13 cellular contexts compared by ENCODE assay signal in the genomic region with DNA sequence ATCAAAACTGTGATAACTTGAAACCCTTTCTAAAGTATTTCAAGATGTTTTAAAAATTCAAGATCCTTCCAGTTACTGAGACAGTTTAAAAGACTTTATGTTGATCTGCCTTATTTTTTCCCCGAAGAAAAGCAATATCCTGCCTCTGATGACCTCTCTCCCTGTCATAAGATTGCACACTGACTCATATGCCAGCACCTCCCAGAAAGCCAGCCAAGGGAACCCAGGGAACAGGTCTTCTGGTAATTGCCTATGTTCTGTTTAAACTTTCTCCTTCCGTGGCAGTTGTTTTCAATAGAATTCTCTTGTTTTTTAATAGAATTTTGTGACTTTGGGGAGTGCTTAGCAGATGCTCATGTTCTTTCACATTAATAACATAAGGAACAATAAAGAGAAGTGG.
DNase-seq lines count a peak whose midpoint lies in the region; ATAC-seq and TF ChIP-seq lines count a peak whose summit lies in the region.
"Had no signal": no experiment of that assay in that cellular context is flagged by ENCODE, and none has a peak within 500 bp of the region (broad histone marks: within the 10 kb centered on the region; RNA-seq: fewer than 3 reads in every experiment).

No MANE protein-coding gene starts in this region.

- intact Hi-C loops in PC-3 (cut with micrococcal nuclease) (loop anchor here (10.0 kb wide), 2 partner anchors 217 to 1573 kb away; no protein-coding TSS in a partner anchor), esophagus muscularis mucosa (cut with DNase I) (no loop called here)
- intact Hi-C loops in activated T-helper 2 cell treated with anti-CD3 and anti-CD28 coated beads, Interferon-gamma antibody, Interleukin-2, Interleukin-4, amounts not matched to agents 10 μg/mL and 5 μg/mL and 100 μg/mL, durations not matched to agents 14 hours and 24 hours and 36 hours (cut with micrococcal nuclease), result no loop called here

- H2AFZ ChIP-seq in PC-3 (ENCODE audit: low read length) (peak overlapping the region; percentile 13; the same call in 1 of the 2 replicates), osteoblast (ENCODE audit: low read length) (no peak overlapping the region)

- H3K27ac ChIP-seq in PC-3 (ENCODE audit: low read length), result peak overlapping the region; percentile 26
- H3K27ac ChIP-seq in esophagus muscularis mucosa (replicated peaks in 1 of 4), result peak overlapping the region; percentile 76 to 79 (median 78)
- no peak overlapping the region for H3K27ac ChIP-seq in osteoblast (ENCODE audit: low read depth, low read length)
- H3K27ac ChIP-seq: pancreas had no signal

- no peaks in the 10 kb centered on the region for H3K27me3 ChIP-seq in PC-3 (ENCODE audit: low read length)
- no peaks in the 10 kb centered on the region for H3K27me3 ChIP-seq in esophagus muscularis mucosa
- H3K27me3 ChIP-seq in osteoblast (ENCODE audit: insufficient read depth, low read length), result no peaks in the 10 kb centered on the region
- H3K27me3 ChIP-seq: pancreas had no signal

- no peaks in the 10 kb centered on the region for H3K27me3 Mint-ChIP-seq in activated naive CD8-positive, alpha-beta T cell treated with anti-CD3 and anti-CD28 coated beads for 36 hours
- no peaks in the 10 kb centered on the region for H3K27me3 Mint-ChIP-seq in activated T-helper 2 cell treated with anti-CD3 and anti-CD28 coated beads, Interferon-gamma antibody, Interleukin-2, Interleukin-4, amounts not matched to agents 10 μg/mL and 5 μg/mL and 100 μg/mL, durations not matched to agents 14 hours and 24 hours and 36 hours (ENCODE audit: low read depth)
- H3K27me3 Mint-ChIP-seq: B cell had no signal

- TF ChIP-seq CTCF in PC-3 (conservative IDR thresholded peaks at IDR 0.05; ENCODE audit: low read depth, low read length), result no peak
- no peak for TF ChIP-seq CTCF in esophagus muscularis mucosa (IDR thresholded peaks at IDR 0.05)
- TF ChIP-seq CTCF in osteoblast (IDR thresholded peaks at IDR 0.05; ENCODE audit: extremely low read depth, low read depth, low read length), result no peak

- CTCF ChIA-PET in PC-3 (lab: Charles Lee), result no interaction called here

- H3K9me2 ChIP-seq in PC-3 (replicated peaks; ENCODE audit: low read length), result no peaks in the 10 kb centered on the region

- H3K9me3 Mint-ChIP-seq in activated naive CD8-positive, alpha-beta T cell treated with anti-CD3 and anti-CD28 coated beads for 36 hours, result no peaks in the 10 kb centered on the region
- H3K9me3 Mint-ChIP-seq in activated T-helper 2 cell treated with anti-CD3 and anti-CD28 coated beads, Interferon-gamma antibody, Interleukin-2, Interleukin-4, amounts not matched to agents 10 μg/mL and 5 μg/mL and 100 μg/mL, durations not matched to agents 14 hours and 24 hours and 36 hours, result no peaks in the 10 kb centered on the region

- H3K4me2 ChIP-seq in PC-3 (ENCODE audit: low read length) (peak overlapping the region; percentile 48), osteoblast (ENCODE audit: insufficient read depth, low read length) (peak overlapping the region; percentile 34)

- DNase-seq in AG08396 (ENCODE audit: low spot score) (peak; percentile 44), PC-3 (peak; percentile 86), esophagus muscularis mucosa (ENCODE audit: extremely low spot score) (no peak), osteoblast (ENCODE audit: insufficient read length, low spot score, missing footprints) (no peak), NCI-H1092 treated with DMSO at 0.1 percent for 48 hours (lab: John Stamatoyannopoulos, UW) (no peak), DMS153 (lab: John Stamatoyannopoulos, UW) (no peak)
- no peak for DNase-seq in activated naive CD8-positive, alpha-beta T cell treated with anti-CD3 and anti-CD28 coated beads for 36 hours
- DNase-seq in activated T-helper 2 cell treated with anti-CD3 and anti-CD28 coated beads, Interferon-gamma antibody, Interleukin-2, Interleukin-4, amounts not matched to agents 10 μg/mL and 5 μg/mL and 100 μg/mL, durations not matched to agents 14 hours and 24 hours and 36 hours (ENCODE audit: low spot score), result no peak
- DNase-seq: cortex of kidney, islet precursor cell, Karpas-422, pancreas had no signal

- no peak for TF ChIP-seq POLR2A in esophagus muscularis mucosa (IDR thresholded peaks at IDR 0.05; ENCODE audit: low read depth)

- H3K4me1 Mint-ChIP-seq in activated naive CD8-positive, alpha-beta T cell treated with anti-CD3 and anti-CD28 coated beads for 36 hours, result no peaks in the 10 kb centered on the region
- H3K4me1 Mint-ChIP-seq in activated T-helper 2 cell treated with anti-CD3 and anti-CD28 coated beads, Interferon-gamma antibody, Interleukin-2, Interleukin-4, amounts not matched to agents 10 μg/mL and 5 μg/mL and 100 μg/mL, durations not matched to agents 14 hours and 24 hours and 36 hours (ENCODE audit: low read depth), result no peaks in the 10 kb centered on the region
- H3K4me1 Mint-ChIP-seq: B cell had no signal

- peak overlapping the region; percentile 4; the same call in 1 of the 2 replicates for H3K4me3 ChIP-seq in PC-3 (ENCODE audit: low read length)
- no peak overlapping the region for H3K4me3 ChIP-seq in esophagus muscularis mucosa
- no peak overlapping the region for H3K4me3 ChIP-seq in osteoblast (ENCODE audit: insufficient read depth, low read length)
- H3K4me3 ChIP-seq: pancreas had no signal

- WGBS in esophagus muscularis mucosa, result 18% methylated on average over 2 of the region's 2 CpGs

- no peak for TF ChIP-seq EP300 in esophagus muscularis mucosa (IDR thresholded peaks at IDR 0.05)

- H3K27ac Mint-ChIP-seq in activated naive CD8-positive, alpha-beta T cell treated with anti-CD3 and anti-CD28 coated beads for 36 hours, result no peak overlapping the region
- H3K27ac Mint-ChIP-seq in activated T-helper 2 cell treated with anti-CD3 and anti-CD28 coated beads, Interferon-gamma antibody, Interleukin-2, Interleukin-4, amounts not matched to agents 10 μg/mL and 5 μg/mL and 100 μg/mL, durations not matched to agents 14 hours and 24 hours and 36 hours, result no peak overlapping the region
- H3K27ac Mint-ChIP-seq: B cell had no signal

- H3K4me1 ChIP-seq in PC-3 (ENCODE audit: insufficient read depth, low read length) (peaks cover 38% of the 10 kb centered on the region), esophagus muscularis mucosa (peaks cover 29 to 66% (median 63%) of the 10 kb centered on the region in 4 donors), osteoblast (ENCODE audit: insufficient read depth, low read length) (peaks cover 21% of the 10 kb centered on the region)

- no peaks in the 10 kb centered on the region for H3F3A ChIP-seq in PC-3 (ENCODE audit: low read length, unreplicated experiment)

- ATAC-seq in PC-3, result peak; percentile 76
- ATAC-seq: pancreas had no signal

- H3K36me3 Mint-ChIP-seq in activated naive CD8-positive, alpha-beta T cell treated with anti-CD3 and anti-CD28 coated beads for 36 hours, result no peaks in the 10 kb centered on the region
- H3K36me3 Mint-ChIP-seq in activated T-helper 2 cell treated with anti-CD3 and anti-CD28 coated beads, Interferon-gamma antibody, Interleukin-2, Interleukin-4, amounts not matched to agents 10 μg/mL and 5 μg/mL and 100 μg/mL, durations not matched to agents 14 hours and 24 hours and 36 hours (ENCODE audit: low read depth), result no peaks in the 10 kb centered on the region

- H3K9me3 ChIP-seq in PC-3 (ENCODE audit: low read length) (no peaks in the 10 kb centered on the region), esophagus muscularis mucosa (no peaks in the 10 kb centered on the region), osteoblast (ENCODE audit: low read depth, low read length) (no peaks in the 10 kb centered on the region)
- H3K9me3 ChIP-seq: pancreas had no signal

- H4K20me1 ChIP-seq in PC-3 (ENCODE audit: low read length) (no peaks in the 10 kb centered on the region), osteoblast (ENCODE audit: insufficient read depth, low read length) (no peaks in the 10 kb centered on the region)

- no peak overlapping the region for H3K9ac ChIP-seq in PC-3 (ENCODE audit: low read length)

- H3K36me3 ChIP-seq in PC-3 (ENCODE audit: low read depth, low read length) (no peaks in the 10 kb centered on the region), esophagus muscularis mucosa (no peaks in the 10 kb centered on the region), osteoblast (ENCODE audit: insufficient read depth, low read length) (no peaks in the 10 kb centered on the region)
- H3K36me3 ChIP-seq: pancreas had no signal

- H3K79me2 ChIP-seq in PC-3 (ENCODE audit: low read length) (no peaks in the 10 kb centered on the region), osteoblast (ENCODE audit: insufficient read depth, low read length) (no peaks in the 10 kb centered on the region)

- POLR2A ChIA-PET in PC-3 (lab: Charles Lee; ENCODE audit: unreplicated experiment), result no interaction called here

- no peak overlapping the region for H3K4me3 Mint-ChIP-seq in activated naive CD8-positive, alpha-beta T cell treated with anti-CD3 and anti-CD28 coated beads for 36 hours
- no peak overlapping the region for H3K4me3 Mint-ChIP-seq in activated T-helper 2 cell treated with anti-CD3 and anti-CD28 coated beads, Interferon-gamma antibody, Interleukin-2, Interleukin-4, amounts not matched to agents 10 μg/mL and 5 μg/mL and 100 μg/mL, durations not matched to agents 14 hours and 24 hours and 36 hours (ENCODE audit: low read depth)
- H3K4me3 Mint-ChIP-seq: B cell had no signal

- no TSS peak for BruUV-seq in PC-3 (replicated peaks; lab: Mats Ljungman, UMichigan)

Comparison
In these comparisons a context has a peak if more than half of its experiments do, and no peak if none do; other contexts are left out.
1. DNase-seq: peak in AG08396 (single experiment) and PC-3 (single experiment); none in esophagus muscularis mucosa (single experiment), osteoblast (single experiment), activated naive CD8-positive, alpha-beta T cell treated with anti-CD3 and anti-CD28 coated beads for 36 hours (single experiment), NCI-H1092 treated with DMSO at 0.1 percent for 48 hours (single experiment), activated T-helper 2 cell treated with anti-CD3 and anti-CD28 coated beads, Interferon-gamma antibody, Interleukin-2, Interleukin-4, amounts not matched to agents 10 μg/mL and 5 μg/mL and 100 μg/mL, durations not matched to agents 14 hours and 24 hours and 36 hours (single experiment) and DMS153 (single experiment).